ENCODE assay signal across 10 cellular contexts in genomic region chr12:95200128-95200973, GRCh38. TPM values are rescaled to one million over a fixed set of nuclear protein-coding genes. Genes with fewer than 3 reads are reported as not detected.
A peak's percentile ranks its signal among the peaks of the same experiment; 100 is the strongest.
DNase-seq lines count a peak whose midpoint lies in the region; ATAC-seq and TF ChIP-seq lines count a peak whose summit lies in the region.
"Had no signal": no experiment of that assay in that cellular context is flagged by ENCODE, and none has a peak within 500 bp of the region (broad histone marks: within the 10 kb centered on the region; RNA-seq: fewer than 3 reads in every experiment).

No MANE protein-coding gene starts in this region.

- H3K9me3 ChIP-seq in left ventricle myocardium inferior (replicated peaks) (no peaks in the 10 kb centered on the region), vagina (no peaks in the 10 kb centered on the region)

- H3K4me3 Mint-ChIP-seq in chondrocyte (ENCODE audit: unreplicated experiment) (peak overlapping the region; percentile 9), mesothelial cell of epicardium (peak overlapping the region; percentile 36)
- H3K4me3 Mint-ChIP-seq: effector memory CD8-positive, alpha-beta T cell had no signal

- intact Hi-C loops in left ventricle myocardium inferior (cut with micrococcal nuclease) (no loop called here), Right ventricle myocardium superior (cut with DNase I) (no loop called here), vagina (cut with DNase I) (no loop called here)

- H3K4me1 ChIP-seq in left ventricle myocardium inferior (peaks cover 52% of the 10 kb centered on the region), vagina (peaks cover 43% of the 10 kb centered on the region)

- H3K27me3 ChIP-seq in left ventricle myocardium inferior (ENCODE audit: low read depth): no peaks in the 10 kb centered on the region
- H3K27me3 ChIP-seq in vagina: no peaks in the 10 kb centered on the region

- TF ChIP-seq CTCF in left ventricle myocardium inferior (IDR thresholded peaks at IDR 0.05; ENCODE audit: borderline replicate concordance): no peak
- TF ChIP-seq CTCF in chondrocyte (IDR thresholded peaks at IDR 0.05): no peak
- no peak for TF ChIP-seq CTCF in mesothelial cell of epicardium (IDR thresholded peaks at IDR 0.05; ENCODE audit: unreplicated experiment)
- TF ChIP-seq CTCF in vagina (IDR thresholded peaks at IDR 0.05): no peak

- H3K27me3 Mint-ChIP-seq in chondrocyte (ENCODE audit: low read depth) (no peaks in the 10 kb centered on the region), mesothelial cell of epicardium (ENCODE audit: low read depth) (no peaks in the 10 kb centered on the region)

- peak overlapping the region; percentile 13 for H3K4me3 ChIP-seq in left ventricle myocardium inferior
- H3K4me3 ChIP-seq in vagina: no peak overlapping the region

- H3K36me3 ChIP-seq in left ventricle myocardium inferior (no peaks in the 10 kb centered on the region), vagina (no peaks in the 10 kb centered on the region)

- H3K27ac ChIP-seq in left ventricle myocardium inferior (replicated peaks) (peak overlapping the region; percentile 39), vagina (peak overlapping the region; percentile 64)

- H3K27ac Mint-ChIP-seq in chondrocyte (ENCODE audit: unreplicated experiment) (peak overlapping the region; percentile 94), mesothelial cell of epicardium (peak overlapping the region; percentile 81)
- H3K27ac Mint-ChIP-seq: effector memory CD8-positive, alpha-beta T cell had no signal

- H3K4me1 Mint-ChIP-seq in chondrocyte (ENCODE audit: low read depth) (peaks cover 53% of the 10 kb centered on the region), mesothelial cell of epicardium (peaks cover 65% of the 10 kb centered on the region)

- DNase-seq in left ventricle myocardium inferior (no peak), Right ventricle myocardium superior (no peak), chondrocyte (ENCODE audit: low spot score) (no peak), mesothelial cell of epicardium (ENCODE audit: low spot score in 2 of 2, unreplicated experiment in 2 of 2) (no peak), vagina (ENCODE audit: extremely low spot score in 2 of 2) (no peak), NCI-H2227 (lab: John Stamatoyannopoulos, UW; ENCODE audit: unreplicated experiment) (no peak), hippocampal formation (lab: John Stamatoyannopoulos, UW) (no peak)
- DNase-seq: activated gamma-delta T cell treated with Interleukin-2 at 50 U/mL for 16 hours; effector memory CD8-positive, alpha-beta T cell had no signal

- H3K36me3 Mint-ChIP-seq in chondrocyte (ENCODE audit: low read depth) (no peaks in the 10 kb centered on the region), mesothelial cell of epicardium (no peaks in the 10 kb centered on the region)

- no peaks in the 10 kb centered on the region for H3K9me3 Mint-ChIP-seq in chondrocyte (ENCODE audit: low read depth)
- H3K9me3 Mint-ChIP-seq in mesothelial cell of epicardium: no peaks in the 10 kb centered on the region
- H3K9me3 Mint-ChIP-seq: effector memory CD8-positive, alpha-beta T cell had no signal

- no peak for ATAC-seq in Right ventricle myocardium superior (ENCODE audit: poor library complexity)
- ATAC-seq in GM19467 (IDR thresholded peaks at IDR 0.05; ENCODE audit: unreplicated experiment): no peak
- ATAC-seq: effector memory CD8-positive, alpha-beta T cell had no signal

- TF ChIP-seq POLR2A in vagina (IDR thresholded peaks at IDR 0.05): no peak

RNA-seq across cellular contexts. Expression of gene FGD6, which starts 16.9 kb away (rescaled TPM):
- 26.3 TPM for total RNA-seq in left ventricle myocardium inferior
- 22.7 TPM for total RNA-seq in Right ventricle myocardium superior
- total RNA-seq in chondrocyte: 8.6 to 9.6 TPM (median 9.0 TPM) in 3 replicates
- 17.5 to 18.2 TPM (median 18.0 TPM) in 3 replicates for total RNA-seq in mesothelial cell of epicardium
- total RNA-seq in vagina: 17.7 TPM

RNA-seq across cellular contexts. Expression of gene VEZT, which starts 17.3 kb away (rescaled TPM):
- total RNA-seq in left ventricle myocardium inferior (66.1 TPM), Right ventricle myocardium superior (55.5 TPM), chondrocyte (69.3 to 79.4 TPM (median 74.7 TPM) in 3 replicates), mesothelial cell of epicardium (107 to 110 TPM (median 107 TPM) in 3 replicates), vagina (63.3 TPM)
